ENCODE assay signal across 24 cellular contexts in the genomic region with DNA sequence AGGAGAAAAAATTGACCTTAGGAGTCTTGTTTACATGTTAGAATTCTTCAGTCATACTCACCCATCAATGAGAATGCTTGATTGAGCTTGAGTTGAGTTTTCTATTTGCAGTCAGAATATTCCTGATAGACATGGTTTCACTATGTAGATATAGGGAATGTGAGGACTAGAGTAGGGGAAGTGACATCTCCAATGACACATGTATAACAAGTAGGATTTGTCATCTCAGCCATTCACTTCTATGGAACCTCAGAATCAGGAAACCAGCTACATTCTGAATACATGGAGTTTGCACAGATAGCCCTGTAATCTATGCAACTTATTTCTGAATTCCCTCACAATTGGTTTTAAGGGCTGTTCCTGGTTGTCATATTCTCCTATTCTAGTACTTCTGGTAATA. TPM values are rescaled to one million over a fixed set of nuclear protein-coding genes. Genes with fewer than 3 reads are reported as not detected.
"Had no signal": no experiment of that assay in that cellular context is flagged by ENCODE, and none has a peak within 500 bp of the region (broad histone marks: within the 10 kb centered on the region; RNA-seq: fewer than 3 reads in every experiment).

No MANE protein-coding gene starts in this region.

- H3K4me3 ChIP-seq: ascending aorta, body of pancreas, Peyer's patch had no signal

- H3K27ac ChIP-seq: ascending aorta, Peyer's patch, RWPE1 had no signal

- H3K36me3 ChIP-seq: ascending aorta, Peyer's patch had no signal

- H3K9me3 ChIP-seq: ascending aorta, body of pancreas, Peyer's patch had no signal

- H3K4me1 ChIP-seq: ascending aorta, body of pancreas, Peyer's patch had no signal

- ATAC-seq: activated naive CD4-positive, alpha-beta T cell treated with anti-CD3 and anti-CD28 coated beads, Interleukin-2, amount 50 U/mL, for 72 hours; activated naive CD8-positive, alpha-beta T cell treated with anti-CD3 and anti-CD28 coated beads, Interleukin-2, amount 50 U/mL, for 24 hours; activated T-cell treated with anti-CD3 and anti-CD28 coated beads, Interleukin-2, amount 50 U/mL, for 4 hours; body of pancreas had no signal

- DNase-seq: activated B cell treated with CpG ODN at 0.5 μM for 24 hours; activated CD4-positive, alpha-beta memory T cell treated with anti-CD3 and anti-CD28 coated beads for 36 hours; activated CD4-positive, alpha-beta T cell treated with anti-CD3 and anti-CD28 coated beads, Interleukin-2, amount 10 ng/mL, durations not matched to agents 7 days and 5 days; activated CD8-positive, alpha-beta memory T cell treated with anti-CD3 and anti-CD28 coated beads for 24 hours; activated effector memory CD4-positive, alpha-beta T cell treated with anti-CD3 and anti-CD28 coated beads, Interleukin-2, amount 50 U/mL, for 16 hours; activated naive CD4-positive, alpha-beta T cell treated with Interleukin-2 at 50 U/mL for 16 hours; activated naive CD8-positive, alpha-beta T cell treated with anti-CD3 and anti-CD28 coated beads, Interleukin-2, amount 50 U/mL, for 24 hours; activated T-cell treated with anti-CD3 and anti-CD28 coated beads, Interleukin-2, amount 50 U/mL, for 4 hours; amniotic stem cell; body of pancreas; Kasumi-1; KBM-7; NCI-H1105 treated with DMSO at 0.1 percent for 48 hours; NCI-H1436 treated with DMSO at 0.1 percent for 48 hours; NCI-H187 treated with DMSO at 0.1 percent for 48 hours; NCI-H2081 treated with DMSO at 0.1 percent for 48 hours; NCI-H446; NCI-H524; Peyer's patch; SHP77 had no signal

- H3K27me3 ChIP-seq: ascending aorta, body of pancreas, Peyer's patch had no signal

RNA-seq across cellular contexts. Expression of a gene that starts 20.1 kb away (rescaled TPM):
- total RNA-seq: activated B cell treated with CpG ODN at 0.5 μM for 24 hours; activated CD4-positive, alpha-beta memory T cell treated with anti-CD3 and anti-CD28 coated beads for 36 hours; activated CD4-positive, alpha-beta T cell treated with anti-CD3 and anti-CD28 coated beads, Interleukin-2, amount 10 ng/mL, durations not matched to agents 7 days and 5 days; activated naive CD4-positive, alpha-beta T cell treated with anti-CD3 and anti-CD28 coated beads, Interleukin-2, amount 50 U/mL, for 72 hours; activated T-cell treated with anti-CD3 and anti-CD28 coated beads, Interleukin-2, amount 50 U/mL, for 4 hours; ascending aorta; body of pancreas; Peyer's patch; SK-MEL-5 had no signal

RNA-seq across cellular contexts. Expression of a gene that starts 27.2 kb away (rescaled TPM):
- total RNA-seq: activated B cell treated with CpG ODN at 0.5 μM for 24 hours; activated CD4-positive, alpha-beta memory T cell treated with anti-CD3 and anti-CD28 coated beads for 36 hours; activated CD4-positive, alpha-beta T cell treated with anti-CD3 and anti-CD28 coated beads, Interleukin-2, amount 10 ng/mL, durations not matched to agents 7 days and 5 days; activated T-cell treated with anti-CD3 and anti-CD28 coated beads, Interleukin-2, amount 50 U/mL, for 4 hours; ascending aorta; body of pancreas; Peyer's patch; SK-MEL-5 had no signal
